ENCODE assay signal across 24 cellular contexts in the genomic region with DNA sequence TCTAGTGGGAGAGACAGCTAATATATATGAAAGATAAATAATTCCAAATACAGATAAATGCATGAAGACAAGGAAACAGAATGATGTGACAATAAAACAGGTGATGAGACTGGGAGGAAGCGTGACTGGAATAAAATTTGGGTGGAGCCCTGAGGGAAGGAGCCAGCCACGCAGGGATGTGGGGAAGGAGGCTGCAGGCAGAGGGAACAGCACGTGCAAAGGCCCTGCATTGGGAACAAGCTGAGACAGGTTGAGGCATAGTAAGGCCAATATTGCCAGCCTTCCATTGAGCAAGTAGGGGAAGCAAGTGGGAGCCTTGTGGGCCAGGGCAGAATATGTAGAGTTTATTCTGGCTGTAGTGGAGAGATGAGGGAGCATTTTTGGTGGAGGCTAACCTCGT.
DNase-seq lines count a peak whose midpoint lies in the region; ATAC-seq, FAIRE-seq and TF ChIP-seq lines count a peak whose summit lies in the region.
"Had no signal": no experiment of that assay in that cellular context is flagged by ENCODE, and none has a peak within 500 bp of the region (broad histone marks: within the 10 kb centered on the region; RNA-seq: fewer than 3 reads in every experiment).

No MANE protein-coding gene starts in this region.

- no peak for TF ChIP-seq EP300 in transverse colon (IDR thresholded peaks at IDR 0.05; ENCODE audit: low read depth)

- in situ Hi-C loops in transverse colon (cut with MboI; ENCODE audit: low pct_ligation_motif_present in 1 of 4, low pct_unique_long_range_greater_than_20kb in 1 of 4, low sequenced_read_pairs in 3 of 4) = no loop called here

- ATAC-seq in CD4-positive, alpha-beta T cell (ENCODE audit: poor library complexity) = no peak
- no peak for ATAC-seq in activated naive CD8-positive, alpha-beta T cell treated with anti-CD3 and anti-CD28 coated beads, Interleukin-2, amount 50 U/mL, for 24 hours
- no peak for ATAC-seq in omental fat pad (ENCODE audit: low FRiP score)
- ATAC-seq: A549; CD8-positive, alpha-beta T cell had no signal

- TF ChIP-seq POLR2A in transverse colon (IDR thresholded peaks at IDR 0.05) = no peak

- H3K4me1 Mint-ChIP-seq in CD4-positive, alpha-beta T cell (ENCODE audit: low read depth) = peaks cover 18% of the 10 kb centered on the region
- H3K4me1 Mint-ChIP-seq in activated naive CD8-positive, alpha-beta T cell treated with anti-CD3 and anti-CD28 coated beads, Interleukin-2, amount 50 U/mL, for 24 hours = peaks cover 3% of the 10 kb centered on the region

- no peaks in the 10 kb centered on the region for H3K9me3 ChIP-seq in CD4-positive, alpha-beta T cell (ENCODE audit: control insufficient read depth, low read length)
- H3K9me3 ChIP-seq in HEK293 (ENCODE audit: control insufficient read depth, insufficient read depth, low read depth, low read length) (no peaks in the 10 kb centered on the region), kidney (ENCODE audit: control insufficient read depth in 1 of 2, low read length in 2 of 2) (no peaks in the 10 kb centered on the region), transverse colon (no peaks in the 10 kb centered on the region)
- H3K9me3 ChIP-seq: A549, Peyer's patch had no signal

- 68 to 78% methylated on average over 4 of the region's 4 CpGs for WGBS in transverse colon (ENCODE audit: low coverage in 1 of 2), 2 donors

- intact Hi-C loops in CD4-positive, alpha-beta T cell (cut with DNase I, micrococcal nuclease) = no loop called here
- intact Hi-C loops in kidney (cut with DNase I) (no loop called here), transverse colon (cut with DNase I; ENCODE audit: low total_unique reads) (no loop called here)

- peaks cover 8% of the 10 kb centered on the region for H3K36me3 Mint-ChIP-seq in CD4-positive, alpha-beta T cell (ENCODE audit: low read depth)
- H3K36me3 Mint-ChIP-seq in activated naive CD8-positive, alpha-beta T cell treated with anti-CD3 and anti-CD28 coated beads, Interleukin-2, amount 50 U/mL, for 24 hours (ENCODE audit: low read depth) = no peaks in the 10 kb centered on the region
- H3K36me3 Mint-ChIP-seq: CD8-positive, alpha-beta T cell had no signal

- H3K4me3 ChIP-seq in HEK293 (ENCODE audit: low read depth, low read length) (no peak overlapping the region), kidney (ENCODE audit: low read length in 2 of 2) (no peak overlapping the region), transverse colon (no peak overlapping the region)
- H3K4me3 ChIP-seq: A549, Peyer's patch, SK-N-MC had no signal

- H3K9ac ChIP-seq in kidney (ENCODE audit: low read length in 2 of 2) = no peak overlapping the region

- H3K27ac ChIP-seq in CD4-positive, alpha-beta T cell (ENCODE audit: low read depth, low read length) = no peak overlapping the region
- H3K27ac ChIP-seq in HEK293 (ENCODE audit: extremely low read depth, low read depth, low read length) (no peak overlapping the region), cingulate gyrus (ENCODE audit: low read depth, low read length) (peak overlapping the region; percentile 74), kidney (ENCODE audit: low read depth in 2 of 2, low read length in 2 of 2) (no peak overlapping the region), transverse colon (no peak overlapping the region)
- H3K27ac ChIP-seq: A549, Peyer's patch, SK-N-MC had no signal

- no peak for TF ChIP-seq CTCF in CD4-positive, alpha-beta T cell (IDR thresholded peaks at IDR 0.05)
- TF ChIP-seq CTCF in HEK293 (tag by site-specific recombination; IDR thresholded peaks at IDR 0.05) (no peak), omental fat pad (IDR thresholded peaks at IDR 0.05) (no peak), kidney (IDR thresholded peaks at IDR 0.05; ENCODE audit: borderline replicate concordance, extremely low read depth, insufficient read depth) (no peak), transverse colon (IDR thresholded peaks at IDR 0.05) (no peak)

- H3K4me3 Mint-ChIP-seq in CD4-positive, alpha-beta T cell = no peak overlapping the region
- H3K4me3 Mint-ChIP-seq in activated naive CD8-positive, alpha-beta T cell treated with anti-CD3 and anti-CD28 coated beads, Interleukin-2, amount 50 U/mL, for 24 hours = no peak overlapping the region
- H3K4me3 Mint-ChIP-seq: CD8-positive, alpha-beta T cell had no signal

- no peaks in the 10 kb centered on the region for H3K9me3 Mint-ChIP-seq in CD4-positive, alpha-beta T cell
- H3K9me3 Mint-ChIP-seq in activated naive CD8-positive, alpha-beta T cell treated with anti-CD3 and anti-CD28 coated beads, Interleukin-2, amount 50 U/mL, for 24 hours = no peaks in the 10 kb centered on the region
- H3K9me3 Mint-ChIP-seq: CD8-positive, alpha-beta T cell had no signal

- no peak for DNase-seq in CD4-positive, alpha-beta T cell
- DNase-seq in activated naive CD8-positive, alpha-beta T cell treated with anti-CD3 and anti-CD28 coated beads, Interleukin-2, amount 50 U/mL, for 24 hours = no peak
- no peak for DNase-seq in omental fat pad (ENCODE audit: low spot score)
- DNase-seq in kidney = no peak
- no peak for DNase-seq in NCI-H1417 treated with DMSO at 0.1 percent for 48 hours (lab: John Stamatoyannopoulos, UW)
- no peak for DNase-seq in transverse colon
- DNase-seq: C1 segment of cervical spinal cord; CD8-positive, alpha-beta T cell; NCI-H1048; NCI-H1417; NCI-H187; NCI-H2081 treated with DMSO at 0.1 percent for 48 hours; NCI-H2171; NCI-H226; NCI-H510A; NCI-H69; SIG-M5 had no signal

- H3K27me3 Mint-ChIP-seq in CD4-positive, alpha-beta T cell = no peaks in the 10 kb centered on the region
- no peaks in the 10 kb centered on the region for H3K27me3 Mint-ChIP-seq in activated naive CD8-positive, alpha-beta T cell treated with anti-CD3 and anti-CD28 coated beads, Interleukin-2, amount 50 U/mL, for 24 hours

- FAIRE-seq in kidney (lab: Jason Lieb, UNC) = no peak
- FAIRE-seq: A549, GM18507, H54 had no signal

- peak overlapping the region; percentile 33 for H3K27ac Mint-ChIP-seq in CD4-positive, alpha-beta T cell
- peak overlapping the region; percentile 26 for H3K27ac Mint-ChIP-seq in activated naive CD8-positive, alpha-beta T cell treated with anti-CD3 and anti-CD28 coated beads, Interleukin-2, amount 50 U/mL, for 24 hours
- H3K27ac Mint-ChIP-seq: CD8-positive, alpha-beta T cell had no signal

- POLR2A ChIA-PET in CD4-positive, alpha-beta T cell (lab: Charles Lee) = no interaction called here
- POLR2A ChIA-PET in HEK293 (lab: Yijun Ruan, JAX) = no interaction called here

- H3K36me3 ChIP-seq in HEK293 (ENCODE audit: control insufficient read depth in 2 of 2, insufficient read depth in 1 of 2, low read length in 2 of 2) = no peaks in the 10 kb centered on the region
- no peaks in the 10 kb centered on the region for H3K36me3 ChIP-seq in kidney (ENCODE audit: control insufficient read depth in 1 of 2, insufficient read depth in 2 of 2, low read length in 2 of 2)
- no peaks in the 10 kb centered on the region for H3K36me3 ChIP-seq in transverse colon
- H3K36me3 ChIP-seq: Peyer's patch had no signal

- no peaks in the 10 kb centered on the region for H3K27me3 ChIP-seq in CD4-positive, alpha-beta T cell (ENCODE audit: control insufficient read depth, insufficient read depth, low read length)
- H3K27me3 ChIP-seq in transverse colon = no peaks in the 10 kb centered on the region
- H3K27me3 ChIP-seq: Peyer's patch had no signal

- CTCF ChIA-PET in CD4-positive, alpha-beta T cell (lab: Charles Lee) = no interaction called here
- CTCF ChIA-PET in HEK293 (lab: Yijun Ruan, JAX) = interaction anchor here (0.9 kb wide), 1 partner anchor 243 kb away, joined by 3 read pairs; no protein-coding TSS in a partner anchor

- H3K4me1 ChIP-seq in HEK293 (ENCODE audit: control insufficient read depth, insufficient read depth, low read length) (no peaks in the 10 kb centered on the region), kidney (ENCODE audit: control insufficient read depth in 1 of 2, insufficient read depth in 1 of 2, low read depth in 1 of 2, low read length in 2 of 2) (peaks cover 0 to 2% of the 10 kb centered on the region in 2 donors), transverse colon (no peaks in the 10 kb centered on the region)
- H3K4me1 ChIP-seq: A549, Peyer's patch had no signal

TF ChIP-seq in HEK293, 187 proteins besides CTCF, POLR2A, EP300 and RAD21:
- TF ChIP-seq ZNF623 (tag by site-specific recombination; IDR thresholded peaks at IDR 0.05) = peak; percentile 86
- no peak for TF ChIP-seq ZNF211 (tag by site-specific recombination; IDR thresholded peaks at IDR 0.05; ENCODE audit: low read depth)
